ENCODE assay signal across 2 cellular contexts in genomic region chr17:75758131-75758905, GRCh38.
TF ChIP-seq lines count a peak whose summit lies in the region.

No MANE protein-coding gene starts in this region.

TF ChIP-seq in Ishikawa, 13 proteins besides CTCF, POLR2A, EP300 and RAD21:
- TF ChIP-seq, protein P1, sequence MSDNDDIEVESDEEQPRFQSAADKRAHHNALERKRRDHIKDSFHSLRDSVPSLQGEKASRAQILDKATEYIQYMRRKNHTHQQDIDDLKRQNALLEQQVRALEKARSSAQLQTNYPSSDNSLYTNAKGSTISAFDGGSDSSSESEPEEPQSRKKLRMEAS (IDR thresholded peaks at IDR 0.05): no peak
- TF ChIP-seq CREB1 (IDR thresholded peaks at IDR 0.05; ENCODE audit: low read depth) (no peak), CEBPB (IDR thresholded peaks at IDR 0.05) (no peak), NFIC (IDR thresholded peaks at IDR 0.05) (no peak), ZBTB7A (IDR thresholded peaks at IDR 0.05; ENCODE audit: low read depth) (no peak), EGR1 (IDR thresholded peaks at IDR 0.05) (no peak), TAF1 (IDR thresholded peaks at IDR 0.05; ENCODE audit: low read depth) (no peak), TEAD4 (IDR thresholded peaks at IDR 0.05) (no peak), FOXM1 (IDR thresholded peaks at IDR 0.05; ENCODE audit: borderline replicate concordance, low read depth) (no peak), TCF12 (IDR thresholded peaks at IDR 0.05; ENCODE audit: low read depth) (no peak), YY1 (IDR thresholded peaks at IDR 0.05; ENCODE audit: low read depth) (no peak)
- TF ChIP-seq, protein P2, sequence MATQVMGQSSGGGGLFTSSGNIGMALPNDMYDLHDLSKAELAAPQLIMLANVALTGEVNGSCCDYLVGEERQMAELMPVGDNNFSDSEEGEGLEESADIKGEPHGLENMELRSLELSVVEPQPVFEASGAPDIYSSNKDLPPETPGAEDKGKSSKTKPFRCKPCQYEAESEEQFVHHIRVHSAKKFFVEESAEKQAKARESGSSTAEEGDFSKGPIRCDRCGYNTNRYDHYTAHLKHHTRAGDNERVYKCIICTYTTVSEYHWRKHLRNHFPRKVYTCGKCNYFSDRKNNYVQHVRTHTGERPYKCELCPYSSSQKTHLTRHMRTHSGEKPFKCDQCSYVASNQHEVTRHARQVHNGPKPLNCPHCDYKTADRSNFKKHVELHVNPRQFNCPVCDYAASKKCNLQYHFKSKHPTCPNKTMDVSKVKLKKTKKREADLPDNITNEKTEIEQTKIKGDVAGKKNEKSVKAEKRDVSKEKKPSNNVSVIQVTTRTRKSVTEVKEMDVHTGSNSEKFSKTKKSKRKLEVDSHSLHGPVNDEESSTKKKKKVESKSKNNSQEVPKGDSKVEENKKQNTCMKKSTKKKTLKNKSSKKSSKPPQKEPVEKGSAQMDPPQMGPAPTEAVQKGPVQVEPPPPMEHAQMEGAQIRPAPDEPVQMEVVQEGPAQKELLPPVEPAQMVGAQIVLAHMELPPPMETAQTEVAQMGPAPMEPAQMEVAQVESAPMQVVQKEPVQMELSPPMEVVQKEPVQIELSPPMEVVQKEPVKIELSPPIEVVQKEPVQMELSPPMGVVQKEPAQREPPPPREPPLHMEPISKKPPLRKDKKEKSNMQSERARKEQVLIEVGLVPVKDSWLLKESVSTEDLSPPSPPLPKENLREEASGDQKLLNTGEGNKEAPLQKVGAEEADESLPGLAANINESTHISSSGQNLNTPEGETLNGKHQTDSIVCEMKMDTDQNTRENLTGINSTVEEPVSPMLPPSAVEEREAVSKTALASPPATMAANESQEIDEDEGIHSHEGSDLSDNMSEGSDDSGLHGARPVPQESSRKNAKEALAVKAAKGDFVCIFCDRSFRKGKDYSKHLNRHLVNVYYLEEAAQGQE (IDR thresholded peaks at IDR 0.05; ENCODE audit: low read depth): no peak
- TF ChIP-seq, protein P3, sequence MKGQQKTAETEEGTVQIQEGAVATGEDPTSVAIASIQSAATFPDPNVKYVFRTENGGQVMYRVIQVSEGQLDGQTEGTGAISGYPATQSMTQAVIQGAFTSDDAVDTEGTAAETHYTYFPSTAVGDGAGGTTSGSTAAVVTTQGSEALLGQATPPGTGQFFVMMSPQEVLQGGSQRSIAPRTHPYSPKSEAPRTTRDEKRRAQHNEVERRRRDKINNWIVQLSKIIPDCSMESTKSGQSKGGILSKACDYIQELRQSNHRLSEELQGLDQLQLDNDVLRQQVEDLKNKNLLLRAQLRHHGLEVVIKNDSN (IDR thresholded peaks at IDR 0.05): no peak

TF ChIP-seq in K562, 482 proteins besides CTCF, POLR2A, EP300 and RAD21:
- TF ChIP-seq ZNF121 (CRISPR knock-in tag; conservative IDR thresholded peaks at IDR 0.05) (no peak), SRSF1 (IDR thresholded peaks at IDR 0.05; ENCODE audit: low read depth, low read length) (no peak), ZNF830 (CRISPR knock-in tag; IDR thresholded peaks at IDR 0.05) (no peak), HNRNPUL1 (IDR thresholded peaks at IDR 0.05; ENCODE audit: low read length) (no peak), NCOA1 (IDR thresholded peaks at IDR 0.05; ENCODE audit: low read depth) (no peak), TEAD1 (CRISPR knock-in tag; IDR thresholded peaks at IDR 0.05) (no peak), BRD4 (IDR thresholded peaks at IDR 0.05) (no peak), ZNF124 (CRISPR knock-in tag; IDR thresholded peaks at IDR 0.05) (no peak), SLC30A9 (CRISPR knock-in tag; IDR thresholded peaks at IDR 0.05) (no peak), MIER1 (IDR thresholded peaks at IDR 0.05; ENCODE audit: low read depth) (no peak), ZNF707 (CRISPR knock-in tag; conservative IDR thresholded peaks at IDR 0.05) (no peak), HNRNPL (IDR thresholded peaks at IDR 0.05; ENCODE audit: low read depth, low read length) (0 out of 2 replicates have a peak, but pooled peaks have one; percentile 17), ZNF311 (CRISPR knock-in tag; IDR thresholded peaks at IDR 0.05) (no peak), IFI16 (CRISPR knock-in tag; IDR thresholded peaks at IDR 0.05) (no peak), SMARCA5 (IDR thresholded peaks at IDR 0.05) (no peak), NBN (IDR thresholded peaks at IDR 0.05; ENCODE audit: low read depth) (no peak), NFXL1 (CRISPR knock-in tag; IDR thresholded peaks at IDR 0.05) (no peak), CREB1 (IDR thresholded peaks at IDR 0.05) (no peak), CREB1 (CRISPR knock-in tag; IDR thresholded peaks at IDR 0.05) (no peak), ZBTB33 (CRISPR knock-in tag; IDR thresholded peaks at IDR 0.05) (peak; percentile 49; the same call in 1 of the 2 replicates), ARID4B (CRISPR knock-in tag; IDR thresholded peaks at IDR 0.05) (no peak), PHF8 (IDR thresholded peaks at IDR 0.05; ENCODE audit: borderline replicate concordance, low read length) (no peak), RBM14 (IDR thresholded peaks at IDR 0.05; ENCODE audit: borderline replicate concordance, insufficient read depth, low read depth, low read length) (0 out of 2 replicates have a peak, but pooled peaks have one; percentile 39), TOE1 (IDR thresholded peaks at IDR 0.05; ENCODE audit: borderline replicate concordance) (no peak), TOE1 (CRISPR knock-in tag; IDR thresholded peaks at IDR 0.05; ENCODE audit: borderline replicate concordance, low read depth) (no peak), SNRNP70 (optimal IDR thresholded peaks at IDR 0.05; ENCODE audit: low read depth, low read length) (no peak), HDAC6 (IDR thresholded peaks at IDR 0.05; ENCODE audit: low read depth, low read length) (no peak), RBFOX2 (IDR thresholded peaks at IDR 0.05; ENCODE audit: low read depth, low read length) (0 out of 2 replicates have a peak, but pooled peaks have one; percentile 18), ZFP36 (IDR thresholded peaks at IDR 0.05; ENCODE audit: low read depth, low read length, partially characterized antibody) (no peak), ZBTB17 (CRISPR knock-in tag; IDR thresholded peaks at IDR 0.05) (no peak), ETS1 (conservative IDR thresholded peaks at IDR 0.05; ENCODE audit: control insufficient read depth, low read depth, low read length) (no peak), SMC3 (conservative IDR thresholded peaks at IDR 0.05; ENCODE audit: insufficient read depth, low read depth, low read length) (0 out of 2 replicates have a peak, but pooled peaks have one; percentile 19), SREBF2 (CRISPR knock-in tag; IDR thresholded peaks at IDR 0.05) (no peak)
- TF ChIP-seq, protein P4, sequence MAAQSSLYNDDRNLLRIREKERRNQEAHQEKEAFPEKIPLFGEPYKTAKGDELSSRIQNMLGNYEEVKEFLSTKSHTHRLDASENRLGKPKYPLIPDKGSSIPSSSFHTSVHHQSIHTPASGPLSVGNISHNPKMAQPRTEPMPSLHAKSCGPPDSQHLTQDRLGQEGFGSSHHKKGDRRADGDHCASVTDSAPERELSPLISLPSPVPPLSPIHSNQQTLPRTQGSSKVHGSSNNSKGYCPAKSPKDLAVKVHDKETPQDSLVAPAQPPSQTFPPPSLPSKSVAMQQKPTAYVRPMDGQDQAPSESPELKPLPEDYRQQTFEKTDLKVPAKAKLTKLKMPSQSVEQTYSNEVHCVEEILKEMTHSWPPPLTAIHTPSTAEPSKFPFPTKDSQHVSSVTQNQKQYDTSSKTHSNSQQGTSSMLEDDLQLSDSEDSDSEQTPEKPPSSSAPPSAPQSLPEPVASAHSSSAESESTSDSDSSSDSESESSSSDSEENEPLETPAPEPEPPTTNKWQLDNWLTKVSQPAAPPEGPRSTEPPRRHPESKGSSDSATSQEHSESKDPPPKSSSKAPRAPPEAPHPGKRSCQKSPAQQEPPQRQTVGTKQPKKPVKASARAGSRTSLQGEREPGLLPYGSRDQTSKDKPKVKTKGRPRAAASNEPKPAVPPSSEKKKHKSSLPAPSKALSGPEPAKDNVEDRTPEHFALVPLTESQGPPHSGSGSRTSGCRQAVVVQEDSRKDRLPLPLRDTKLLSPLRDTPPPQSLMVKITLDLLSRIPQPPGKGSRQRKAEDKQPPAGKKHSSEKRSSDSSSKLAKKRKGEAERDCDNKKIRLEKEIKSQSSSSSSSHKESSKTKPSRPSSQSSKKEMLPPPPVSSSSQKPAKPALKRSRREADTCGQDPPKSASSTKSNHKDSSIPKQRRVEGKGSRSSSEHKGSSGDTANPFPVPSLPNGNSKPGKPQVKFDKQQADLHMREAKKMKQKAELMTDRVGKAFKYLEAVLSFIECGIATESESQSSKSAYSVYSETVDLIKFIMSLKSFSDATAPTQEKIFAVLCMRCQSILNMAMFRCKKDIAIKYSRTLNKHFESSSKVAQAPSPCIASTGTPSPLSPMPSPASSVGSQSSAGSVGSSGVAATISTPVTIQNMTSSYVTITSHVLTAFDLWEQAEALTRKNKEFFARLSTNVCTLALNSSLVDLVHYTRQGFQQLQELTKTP (IDR thresholded peaks at IDR 0.05; ENCODE audit: low read depth in 1 of 2, partially characterized antibody in 2 of 2): no peak
